ENCODE assay signal across 2 cellular contexts in genomic region chr6:125985522-125985921, GRCh38.
TF ChIP-seq lines count a peak whose summit lies in the region.

No MANE protein-coding gene starts in this region.

TF ChIP-seq in HCT116, 20 proteins besides CTCF, POLR2A, EP300 and RAD21:
- TF ChIP-seq SRF (IDR thresholded peaks at IDR 0.05; ENCODE audit: low read depth), result no peak
- TF ChIP-seq ELF1 (IDR thresholded peaks at IDR 0.05; ENCODE audit: borderline replicate concordance, low read depth), result no peak
- TF ChIP-seq CEBPB (IDR thresholded peaks at IDR 0.05; ENCODE audit: low read depth), result peak; percentile 52; the same call in 1 of the 2 replicates
- TF ChIP-seq REST (IDR thresholded peaks at IDR 0.05; ENCODE audit: low read depth), result no peak
- TF ChIP-seq SP1 (IDR thresholded peaks at IDR 0.05; ENCODE audit: low read depth), result no peak

TF ChIP-seq in K562, 482 proteins besides CTCF, POLR2A, EP300 and RAD21:
- TF ChIP-seq ZNF274 (IDR thresholded peaks at IDR 0.05; ENCODE audit: borderline replicate concordance, low read depth, low read length), result no peak
- TF ChIP-seq CEBPB (tag; IDR thresholded peaks at IDR 0.05), result peak; percentile 59
- TF ChIP-seq ZNF592 (IDR thresholded peaks at IDR 0.05), result 0 out of 2 replicates have a peak, but pooled peaks have one; percentile 15
